In genomic region chr1:217620814-217621213, GRCh38 we compare ENCODE assay signal across 13 cellular contexts. TPM values are rescaled to one million over a fixed set of nuclear protein-coding genes. Genes with fewer than 3 reads are reported as not detected.
A peak's percentile ranks its signal among the peaks of the same experiment; 100 is the strongest.
DNase-seq lines count a peak whose midpoint lies in the region; ATAC-seq and TF ChIP-seq lines count a peak whose summit lies in the region.
"Had no signal": no experiment of that assay in that cellular context is flagged by ENCODE, and none has a peak within 500 bp of the region (broad histone marks: within the 10 kb centered on the region; RNA-seq: fewer than 3 reads in every experiment).

No MANE protein-coding gene starts in this region.

- no peak overlapping the region for H3K56ac ChIP-seq in H9 (ENCODE audit: insufficient read length, low read depth, low read length)

- no peak overlapping the region for H3K14ac ChIP-seq in H9 (ENCODE audit: insufficient read depth, low read length)

- no peak for TF ChIP-seq CTCF in adrenal gland (IDR thresholded peaks at IDR 0.05)
- no peak for TF ChIP-seq CTCF in mesothelial cell of epicardium (IDR thresholded peaks at IDR 0.05; ENCODE audit: unreplicated experiment)
- no peak for TF ChIP-seq CTCF in H9 (conservative IDR thresholded peaks at IDR 0.05)

- H3K4me3 Mint-ChIP-seq in T-helper 2 cell treated with Interferon-gamma antibody and Interleukin-4, amounts not matched to agents 5 μg/mL and 100 μg/mL, for 36 hours, result peak overlapping the region; percentile 10
- no peak overlapping the region for H3K4me3 Mint-ChIP-seq in mesothelial cell of epicardium
- no peak overlapping the region for H3K4me3 Mint-ChIP-seq in H9
- H3K4me3 Mint-ChIP-seq: dendritic cell treated with granulocyte-macrophage colony-stimulating factor and Interleukin-4, amounts not matched to agents 40 ng/mL and 50 ng/mL, for 4 days; T-cell had no signal

- H4K8ac ChIP-seq in H9 (replicated peaks; ENCODE audit: insufficient read length, low read depth, low read length), result no peak overlapping the region

- no peak overlapping the region for H3K4me3 ChIP-seq in adrenal gland

- TF ChIP-seq POLR2A in adrenal gland (IDR thresholded peaks at IDR 0.05), result no peak

- no peak overlapping the region for H3T11ph ChIP-seq in H9 (ENCODE audit: low read length)

- H3K9me3 Mint-ChIP-seq in T-helper 2 cell treated with Interferon-gamma antibody and Interleukin-4, amounts not matched to agents 5 μg/mL and 100 μg/mL, for 36 hours, result no peaks in the 10 kb centered on the region
- no peaks in the 10 kb centered on the region for H3K9me3 Mint-ChIP-seq in mesothelial cell of epicardium
- H3K9me3 Mint-ChIP-seq in H9, result no peaks in the 10 kb centered on the region
- H3K9me3 Mint-ChIP-seq: dendritic cell treated with granulocyte-macrophage colony-stimulating factor and Interleukin-4, amounts not matched to agents 40 ng/mL and 50 ng/mL, for 4 days; T-cell had no signal

- no peak overlapping the region for H3K27ac ChIP-seq in adrenal gland
- H3K27ac ChIP-seq in H9 (ENCODE audit: insufficient read length, low read depth, low read length), result no peak overlapping the region

- H3K4me2 ChIP-seq in H9 (ENCODE audit: insufficient read depth, insufficient read length, low read length), result no peak overlapping the region

- H3K79me1 ChIP-seq in H9 (ENCODE audit: insufficient read depth, low read depth, low read length, poor library complexity, severe bottlenecking), result peaks cover 2% of the 10 kb centered on the region

- H3K27me3 Mint-ChIP-seq in T-helper 2 cell treated with Interferon-gamma antibody and Interleukin-4, amounts not matched to agents 5 μg/mL and 100 μg/mL, for 36 hours (ENCODE audit: low read depth), result no peaks in the 10 kb centered on the region
- H3K27me3 Mint-ChIP-seq in mesothelial cell of epicardium (ENCODE audit: low read depth) (no peaks in the 10 kb centered on the region), H9 (ENCODE audit: low read depth) (no peaks in the 10 kb centered on the region)
- H3K27me3 Mint-ChIP-seq: dendritic cell treated with granulocyte-macrophage colony-stimulating factor and Interleukin-4, amounts not matched to agents 40 ng/mL and 50 ng/mL, for 4 days; T-cell had no signal

- H3K4me1 Mint-ChIP-seq in T-helper 2 cell treated with Interferon-gamma antibody and Interleukin-4, amounts not matched to agents 5 μg/mL and 100 μg/mL, for 36 hours (ENCODE audit: low read depth), result peaks cover 17% of the 10 kb centered on the region
- H3K4me1 Mint-ChIP-seq in mesothelial cell of epicardium (peaks cover 4% of the 10 kb centered on the region), H9 (peaks cover 17% of the 10 kb centered on the region in 2 experiments)

- no peak overlapping the region for H2BK120ac ChIP-seq in H9 (ENCODE audit: low read depth, low read length, poor library complexity, severe bottlenecking)

- H3K18ac ChIP-seq in H9 (ENCODE audit: insufficient read length, low read depth, low read length), result no peak overlapping the region

- no peak overlapping the region for H4K91ac ChIP-seq in H9 (ENCODE audit: insufficient read length, low read depth, low read length)

- H3K4ac ChIP-seq in H9 (ENCODE audit: low read depth, low read length), result no peak overlapping the region

- H3K23ac ChIP-seq in H9 (ENCODE audit: insufficient read length, low read depth, low read length), result no peak overlapping the region

- ATAC-seq in GM18508 (IDR thresholded peaks at IDR 0.05; ENCODE audit: insufficient read depth, unreplicated experiment) (peak; percentile 100), GM19463 (IDR thresholded peaks at IDR 0.05; ENCODE audit: unreplicated experiment) (peak; percentile 98), HG02981 (IDR thresholded peaks at IDR 0.05; ENCODE audit: unreplicated experiment) (peak; percentile 100), left colon (no peak)
- ATAC-seq: HepG2, T-cell had no signal

- H4K5ac ChIP-seq in H9 (ENCODE audit: insufficient read length, low read depth, low read length), result no peak overlapping the region

- H3K9ac ChIP-seq in H9 (ENCODE audit: extremely low read depth, insufficient read length, low read length), result no peak overlapping the region

- H4K20me1 ChIP-seq in H9 (ENCODE audit: control insufficient read depth, insufficient read depth, insufficient read length), result no peaks in the 10 kb centered on the region

- H3K9me3 ChIP-seq in adrenal gland (replicated peaks in 1 of 3) (no peaks in the 10 kb centered on the region), H9 (ENCODE audit: control insufficient read depth, low read depth, low read length) (no peaks in the 10 kb centered on the region)

- peak overlapping the region; percentile 51 for H3K27ac Mint-ChIP-seq in T-helper 2 cell treated with Interferon-gamma antibody and Interleukin-4, amounts not matched to agents 5 μg/mL and 100 μg/mL, for 36 hours
- H3K27ac Mint-ChIP-seq in mesothelial cell of epicardium (no peak overlapping the region), H9 (peak overlapping the region in 1 of 3 experiments; percentile 12; a peak in 1 of 7 replicates)
- H3K27ac Mint-ChIP-seq: dendritic cell treated with granulocyte-macrophage colony-stimulating factor and Interleukin-4, amounts not matched to agents 40 ng/mL and 50 ng/mL, for 4 days; T-cell had no signal

- H2BK5ac ChIP-seq in H9 (ENCODE audit: insufficient read length, low read length), result no peak overlapping the region

- H3K23me2 ChIP-seq in H9 (ENCODE audit: insufficient read length, low read depth, low read length, poor library complexity, severe bottlenecking), result no peaks in the 10 kb centered on the region

- intact Hi-C loops in adrenal gland (cut with DNase I), result no loop called here
- intact Hi-C loops in left colon (cut with DNase I, micrococcal nuclease), result no loop called here

- no peak overlapping the region for H2AFZ ChIP-seq in H9 (ENCODE audit: low read length)

- H2AK5ac ChIP-seq in H9 (ENCODE audit: insufficient read length, low read length), result no peak overlapping the region

- no peak overlapping the region for H2BK12ac ChIP-seq in H9 (ENCODE audit: insufficient read length, low read depth, low read length)

- H2BK15ac ChIP-seq in H9 (ENCODE audit: low read depth, low read length), result no peak overlapping the region

- H3K27me3 ChIP-seq in adrenal gland (no peaks in the 10 kb centered on the region), H9 (ENCODE audit: insufficient read depth, low read length) (no peaks in the 10 kb centered on the region)

- H2BK20ac ChIP-seq in H9 (ENCODE audit: low read depth, low read length, poor library complexity, severe bottlenecking), result no peak overlapping the region

- peaks cover 0 to 4% of the 10 kb centered on the region in 2 donors for H3K36me3 ChIP-seq in adrenal gland (replicated peaks in 1 of 2)

- H3K4me1 ChIP-seq in adrenal gland (replicated peaks in 1 of 2) (no peaks in the 10 kb centered on the region), H9 (ENCODE audit: insufficient read depth, low read length) (no peaks in the 10 kb centered on the region)

- H3K79me2 ChIP-seq in H9 (ENCODE audit: insufficient read depth, low read length), result no peaks in the 10 kb centered on the region

- 91 to 96% (median 93%) methylated on average over 4 of the region's 4 CpGs for WGBS in adrenal gland, 4 donors
- no CpG with 5 or more reads among the region's 4 CpGs for WGBS in H9 (ENCODE audit: extremely low coverage, insufficient read length, low lambda C conversion rate)

- no peak for DNase-seq in T-helper 2 cell treated with Interferon-gamma antibody and Interleukin-4, amounts not matched to agents 5 μg/mL and 100 μg/mL, for 36 hours (ENCODE audit: low spot score)
- DNase-seq in adrenal gland (no peak), left colon (no peak), mesothelial cell of epicardium (ENCODE audit: low spot score in 2 of 2, unreplicated experiment in 2 of 2) (no peak), H9 (no peak)
- DNase-seq: activated effector memory CD4-positive, alpha-beta T cell treated with Interleukin-2 at 50 U/mL for 16 hours; NCI-H526; T-cell had no signal

- H3K36me3 Mint-ChIP-seq in T-helper 2 cell treated with Interferon-gamma antibody and Interleukin-4, amounts not matched to agents 5 μg/mL and 100 μg/mL, for 36 hours (ENCODE audit: low read depth), result peaks cover 23% of the 10 kb centered on the region
- H3K36me3 Mint-ChIP-seq in mesothelial cell of epicardium (peaks cover 16% of the 10 kb centered on the region), H9 (ENCODE audit: insufficient read depth in 1 of 3, low read depth in 3 of 3) (peaks cover 7 to 13% (median 12%) of the 10 kb centered on the region in 3 experiments; a peak in 5 of 7 replicates)

RNA-seq across cellular contexts. Expression of gene GPATCH2, which starts 10.1 kb away (rescaled TPM):
- total RNA-seq in adrenal gland (10 to 100 TPM in 6 of 8 donors, 1 to 10 TPM in 2; 4.1 to 15.9 (median 11.6) TPM), left colon (10 to 100 TPM; 11.6 to 12.4 TPM), mesothelial cell of epicardium (23.0 to 23.9 TPM (median 23.0 TPM) in 3 replicates), H9 (2021) (14.3 and 15.9 TPM in 2 replicates)
- 10 to 100 TPM in 1 of 3 donors, 1 to 10 TPM in 2; 4.0 to 10.1 (median 5.4) TPM for polyA plus RNA-seq in adrenal gland

RNA-seq across cellular contexts. Expression of gene SPATA17, which starts 10.3 kb away (rescaled TPM):
- total RNA-seq in adrenal gland (1 to 10 TPM in 1 of 8 donors, under 1 TPM in 6, not detected in 1; 0.09 to 1.8 (median 0.50) TPM), left colon (under 1 TPM; 0.25 to 0.27 TPM), mesothelial cell of epicardium (1.5 to 2.9 TPM (median 2.3 TPM) in 3 replicates), H9 (2021) (0.37 and 0.44 TPM in 2 replicates)
- polyA plus RNA-seq in adrenal gland, result 1 to 10 TPM in 1 of 3 donors, under 1 TPM in 2; 0.37 to 4.2 (median 0.56) TPM
